ENCODE assay signal across 25 cellular contexts in genomic region chr10:110709444-110709828, GRCh38.
DNase-seq lines count a peak whose midpoint lies in the region; ATAC-seq, FAIRE-seq and TF ChIP-seq lines count a peak whose summit lies in the region.
"Had no signal": no experiment of that assay in that cellular context is flagged by ENCODE, and none has a peak within 500 bp of the region (broad histone marks: within the 10 kb centered on the region; RNA-seq: fewer than 3 reads in every experiment).

No MANE protein-coding gene starts in this region.

- intact Hi-C loops in HepG2 (cut with micrococcal nuclease; ENCODE audit: unreplicated experiment) = no loop called here
- intact Hi-C loops in right lobe of liver (cut with DNase I) = no loop called here

- in situ Hi-C loops in HepG2 (cut with HindIII; ENCODE audit: extremely low pct_ligation_motif_present, low pct_unique_long_range_greater_than_20kb) = no loop called here

- H3K9me3 Mint-ChIP-seq in endodermal cell (no peaks in the 10 kb centered on the region), neural progenitor cell (no peaks in the 10 kb centered on the region)
- H3K9me3 Mint-ChIP-seq: CD8-positive, alpha-beta T cell; GM23338; H9 had no signal

- FAIRE-seq in HepG2 (lab: Jason Lieb, UNC) = no peak
- FAIRE-seq: G401.6 had no signal

- H3K9me3 ChIP-seq in HepG2 (ENCODE audit: low read length) (no peaks in the 10 kb centered on the region), right lobe of liver (no peaks in the 10 kb centered on the region), endodermal cell (ENCODE audit: control insufficient read depth, low read length) (peaks cover 1% of the 10 kb centered on the region), neural progenitor cell (ENCODE audit: low read depth) (no peaks in the 10 kb centered on the region)
- H3K9me3 ChIP-seq: Caco-2 had no signal

- ATAC-seq in HepG2 (no peak), right lobe of liver (no peak), GM18868 (IDR thresholded peaks at IDR 0.05; ENCODE audit: unreplicated experiment) (no peak), HG03571 (IDR thresholded peaks at IDR 0.05; ENCODE audit: unreplicated experiment) (no peak)
- ATAC-seq: CD8-positive, alpha-beta T cell; GM23338 had no signal

- H3K4me1 Mint-ChIP-seq in endodermal cell (peaks cover 14% of the 10 kb centered on the region), neural progenitor cell (peaks cover 22% of the 10 kb centered on the region)
- H3K4me1 Mint-ChIP-seq: B cell had no signal

- H3K4me3 Mint-ChIP-seq in endodermal cell (no peak overlapping the region), neural progenitor cell (peak overlapping the region; percentile 31)
- H3K4me3 Mint-ChIP-seq: B cell; CD8-positive, alpha-beta T cell; GM23338; H9 had no signal

- DNase-seq in HepG2 (ENCODE audit: low spot score) = no peak
- DNase-seq in right lobe of liver = no peak
- no peak for DNase-seq in endodermal cell
- no peak for DNase-seq in neural progenitor cell (ENCODE audit: low spot score)
- no peak for DNase-seq in caudate nucleus (lab: John Stamatoyannopoulos, UW)
- DNase-seq: Caco-2, H9, Karpas-422, NCI-H1092, NCI-H1417 treated with DMSO at 0.1 percent for 48 hours, NCI-H1694 treated with DMSO at 0.1 percent for 48 hours, NCI-H2081, NCI-H226, NCI-H510A, NCI-H69, RPMI8226, SHP77 treated with DMSO at 0.1 percent for 48 hours had no signal

- H2AFZ ChIP-seq in HepG2 (ENCODE audit: low read length) = no peak overlapping the region
- H2AFZ ChIP-seq in neural progenitor cell (replicated peaks) = no peak overlapping the region
- H2AFZ ChIP-seq: GM23338 had no signal

- no peak overlapping the region for H3K27ac Mint-ChIP-seq in endodermal cell
- H3K27ac Mint-ChIP-seq in neural progenitor cell = no peak overlapping the region
- H3K27ac Mint-ChIP-seq: B cell; CD8-positive, alpha-beta T cell; GM23338 had no signal

- H3K36me3 ChIP-seq in HepG2 (replicated peaks in 1 of 2; ENCODE audit: control insufficient read depth in 1 of 2, insufficient read depth in 2 of 2, low read length in 2 of 2) (no peaks in the 10 kb centered on the region), right lobe of liver (no peaks in the 10 kb centered on the region), endodermal cell (ENCODE audit: control insufficient read depth, insufficient read depth, low read length) (no peaks in the 10 kb centered on the region), neural progenitor cell (no peaks in the 10 kb centered on the region)

- TF ChIP-seq RAD21 in HepG2 (CRISPR knock-in tag; IDR thresholded peaks at IDR 0.05) = no peak

- TF ChIP-seq POLR2A in HepG2 (IDR thresholded peaks at IDR 0.05; ENCODE audit: insufficient read depth in 1 of 2, low read depth in 2 of 2, low read length in 2 of 2) (no peak), right lobe of liver (IDR thresholded peaks at IDR 0.05) (no peak)

- H3K27ac ChIP-seq in HepG2 (ENCODE audit: extremely low read length, insufficient read depth, low read length) (no peak overlapping the region), right lobe of liver (peak overlapping the region in 1 of 3 donors; percentile 60), endodermal cell (ENCODE audit: low read depth, low read length) (peak overlapping the region; percentile 48), neural progenitor cell (no peak overlapping the region), caudate nucleus (ENCODE audit: low read depth, low read length) (no peak overlapping the region)
- H3K27ac ChIP-seq: C4-2B, HL-60 had no signal

- no peaks in the 10 kb centered on the region for H3F3A ChIP-seq in neural progenitor cell (ENCODE audit: low read depth)

- TF ChIP-seq CTCF in HepG2 (CRISPR knock-in tag; IDR thresholded peaks at IDR 0.05) = no peak
- no peak for TF ChIP-seq CTCF in right lobe of liver (IDR thresholded peaks at IDR 0.05)
- TF ChIP-seq CTCF in endodermal cell (conservative IDR thresholded peaks at IDR 0.05) = no peak
- no peak for TF ChIP-seq CTCF in neural progenitor cell (IDR thresholded peaks at IDR 0.05)

- H3K4me2 ChIP-seq in HepG2 (ENCODE audit: low read depth, low read length) (peak overlapping the region; percentile 42; the same call in 1 of the 2 replicates), neural progenitor cell (no peak overlapping the region)
- H3K4me2 ChIP-seq: GM23338 had no signal

- H3K4me3 ChIP-seq in HepG2 (replicated peaks in 1 of 3; ENCODE audit: insufficient read depth in 1 of 3, low read depth in 2 of 3, low read length in 3 of 3) = no peak overlapping the region
- no peak overlapping the region for H3K4me3 ChIP-seq in right lobe of liver
- H3K4me3 ChIP-seq in endodermal cell (ENCODE audit: low read length) = no peak overlapping the region
- no peak overlapping the region for H3K4me3 ChIP-seq in neural progenitor cell
- H3K4me3 ChIP-seq: GM23338 had no signal

- H3K4me1 ChIP-seq in HepG2 (ENCODE audit: insufficient read depth, low read length) = peaks cover 19% of the 10 kb centered on the region
- H3K4me1 ChIP-seq in right lobe of liver = peaks cover 0 to 22% (median 0%) of the 10 kb centered on the region in 4 donors
- peaks cover 2% of the 10 kb centered on the region for H3K4me1 ChIP-seq in endodermal cell (ENCODE audit: control insufficient read depth, insufficient read depth, low read length)
- peaks cover 7% of the 10 kb centered on the region for H3K4me1 ChIP-seq in neural progenitor cell

- no peaks in the 10 kb centered on the region for H3K79me2 ChIP-seq in HepG2 (ENCODE audit: insufficient read depth, low read length)
- H3K79me2 ChIP-seq in neural progenitor cell (ENCODE audit: low read depth) = no peaks in the 10 kb centered on the region

- WGBS in HepG2 (ENCODE audit: low lambda C conversion rate) = 35% methylated on average over 3 of the region's 3 CpGs
- 86% methylated on average over 3 of the region's 3 CpGs for WGBS in right lobe of liver (ENCODE audit: insufficient coverage, low coverage, low lambda C conversion rate, missing lambda C conversion rate)
- WGBS in endodermal cell (ENCODE audit: insufficient coverage in 1 of 2, insufficient read length in 1 of 2), 2 experiments = 95 to 100% methylated on average over 2 of the region's 3 CpGs

- no TSS peak for BruUV-seq in HepG2 (replicated peaks; lab: Mats Ljungman, UMichigan)

- H4K20me1 ChIP-seq in HepG2 (ENCODE audit: insufficient read depth, low read length) (no peaks in the 10 kb centered on the region), neural progenitor cell (ENCODE audit: low read depth) (no peaks in the 10 kb centered on the region)

- H3K27me3 ChIP-seq in HepG2 (ENCODE audit: control insufficient read depth in 1 of 2, insufficient read depth in 2 of 2, low read length in 2 of 2) (peaks cover 0 to 4% of the 10 kb centered on the region in 2 experiments; a peak in 1 of 5 replicates), right lobe of liver (no peaks in the 10 kb centered on the region), endodermal cell (ENCODE audit: control insufficient read depth, insufficient read depth, low read length, poor library complexity, severe bottlenecking) (no peaks in the 10 kb centered on the region), neural progenitor cell (no peaks in the 10 kb centered on the region)

- H3K36me3 Mint-ChIP-seq in endodermal cell (ENCODE audit: low read depth) = no peaks in the 10 kb centered on the region
- H3K36me3 Mint-ChIP-seq in neural progenitor cell = no peaks in the 10 kb centered on the region
- H3K36me3 Mint-ChIP-seq: CD8-positive, alpha-beta T cell had no signal

- CTCF ChIA-PET in HepG2 (lab: Yijun Ruan, JAX; ENCODE audit: low intra/inter-chr PET ratio, low total read pairs) = no interaction called here

- H3K9ac ChIP-seq in HepG2 (ENCODE audit: insufficient read depth, low read depth, low read length) (no peak overlapping the region), endodermal cell (ENCODE audit: extremely low read depth, low read length, poor library complexity, severe bottlenecking) (no peak overlapping the region), neural progenitor cell (no peak overlapping the region)

- POLR2A ChIA-PET in HepG2 (lab: Yijun Ruan, JAX) = no interaction called here

- no peaks in the 10 kb centered on the region for H3K27me3 Mint-ChIP-seq in endodermal cell (ENCODE audit: insufficient read depth)
- peaks cover 12% of the 10 kb centered on the region for H3K27me3 Mint-ChIP-seq in neural progenitor cell (ENCODE audit: insufficient read depth, low read depth)

- TF ChIP-seq EP300 in HepG2 (IDR thresholded peaks at IDR 0.05; ENCODE audit: low read depth in 2 of 2, low read length in 2 of 2) = no peak
- no peak for TF ChIP-seq EP300 in HepG2 (CRISPR knock-in tag; IDR thresholded peaks at IDR 0.05; ENCODE audit: borderline replicate concordance)

TF ChIP-seq in HepG2, 621 proteins besides CTCF, POLR2A, EP300 and RAD21:
- peak; percentile 52; the same call in 1 of the 2 replicates for TF ChIP-seq ZNF121 (CRISPR knock-in tag; IDR thresholded peaks at IDR 0.05)
- TF ChIP-seq ZNF292 (CRISPR knock-in tag; IDR thresholded peaks at IDR 0.05; ENCODE audit: borderline replicate concordance, low read depth) = no peak
- TF ChIP-seq GATAD2A (CRISPR knock-in tag; IDR thresholded peaks at IDR 0.05) = no peak
- no peak for TF ChIP-seq TEAD3 (CRISPR knock-in tag; optimal IDR thresholded peaks at IDR 0.05; ENCODE audit: borderline replicate concordance)
